In genomic region chr1:159924025-159924790, GRCh38 we compare ENCODE assay signal across 8 cellular contexts. TPM values are rescaled to one million over a fixed set of nuclear protein-coding genes. Genes with fewer than 3 reads are reported as not detected.
A peak's percentile ranks its signal among the peaks of the same experiment; 100 is the strongest.
DNase-seq lines count a peak whose midpoint lies in the region; ATAC-seq and TF ChIP-seq lines count a peak whose summit lies in the region.

No MANE protein-coding gene starts in this region.

- no CpG with 5 or more reads among the region's 31 CpGs for WGBS in iPS DF 6.9 (ENCODE audit: insufficient coverage, insufficient read length)

- TF ChIP-seq CTCF in DND-41 (IDR thresholded peaks at IDR 0.05; ENCODE audit: borderline replicate concordance, extremely low read depth, low read length, poor library complexity, severe bottlenecking): no peak

- peaks cover 17% of the 10 kb centered on the region for H3K36me3 ChIP-seq in DND-41 (ENCODE audit: insufficient read depth, low read length)
- no peaks in the 10 kb centered on the region; the same call in 1 of the 2 replicates for H3K36me3 ChIP-seq in iPS DF 6.9 (ENCODE audit: control insufficient read depth, insufficient read depth, low read length)
- peaks cover 22% of the 10 kb centered on the region for H3K36me3 ChIP-seq in skeletal muscle satellite cell (ENCODE audit: insufficient read depth, low read length)

- H3K4me1 ChIP-seq in DND-41 (ENCODE audit: insufficient read depth, low read length) (peaks cover 51% of the 10 kb centered on the region), iPS DF 6.9 (ENCODE audit: control insufficient read depth, insufficient read depth, low read length) (peaks cover 14% of the 10 kb centered on the region), skeletal muscle satellite cell (ENCODE audit: control insufficient read depth, insufficient read depth, low read length) (peaks cover 49% of the 10 kb centered on the region)

- H3K4me2 ChIP-seq in DND-41 (ENCODE audit: insufficient read depth, low read length) (peak overlapping the region; percentile 88), skeletal muscle satellite cell (ENCODE audit: low read length) (peak overlapping the region; percentile 95)

- H3K4me3 ChIP-seq in DND-41 (ENCODE audit: low read depth in 1 of 2, low read length in 2 of 2) (peak overlapping the region; percentile 28 to 77), iPS DF 6.9 (ENCODE audit: low read length) (peak overlapping the region; percentile 66; the same call in 1 of the 2 replicates), skeletal muscle satellite cell (ENCODE audit: low read length) (peak overlapping the region; percentile 91)

- H3K27me3 Mint-ChIP-seq in T-helper 2 cell treated with Interferon-gamma antibody and Interleukin-4, amounts not matched to agents 5 μg/mL and 100 μg/mL, for 36 hours (ENCODE audit: low read depth): no peaks in the 10 kb centered on the region

- H3K9me3 ChIP-seq in DND-41 (ENCODE audit: insufficient read depth, low read length, severe bottlenecking) (no peaks in the 10 kb centered on the region), iPS DF 6.9 (ENCODE audit: control insufficient read depth, insufficient read depth, low read length) (no peaks in the 10 kb centered on the region), skeletal muscle satellite cell (replicated peaks; ENCODE audit: low read length) (no peaks in the 10 kb centered on the region)

- peaks cover 46% of the 10 kb centered on the region for H3K4me1 Mint-ChIP-seq in T-helper 2 cell treated with Interferon-gamma antibody and Interleukin-4, amounts not matched to agents 5 μg/mL and 100 μg/mL, for 36 hours (ENCODE audit: low read depth)

- H3K27me3 ChIP-seq in DND-41 (ENCODE audit: insufficient read depth, low read length, poor library complexity): no peaks in the 10 kb centered on the region
- H3K27me3 ChIP-seq in iPS DF 6.9 (ENCODE audit: control insufficient read depth, insufficient read depth, low read length): no peaks in the 10 kb centered on the region
- H3K27me3 ChIP-seq in skeletal muscle satellite cell (ENCODE audit: control insufficient read depth, insufficient read depth, low read length): no peaks in the 10 kb centered on the region

- peak overlapping the region; percentile 99 for H3K27ac Mint-ChIP-seq in T-helper 2 cell treated with Interferon-gamma antibody and Interleukin-4, amounts not matched to agents 5 μg/mL and 100 μg/mL, for 36 hours

- peaks cover 51% of the 10 kb centered on the region for H4K20me1 ChIP-seq in DND-41 (ENCODE audit: insufficient read depth, low read length)

- H3K9me3 Mint-ChIP-seq in T-helper 2 cell treated with Interferon-gamma antibody and Interleukin-4, amounts not matched to agents 5 μg/mL and 100 μg/mL, for 36 hours: no peaks in the 10 kb centered on the region

- H3K27ac ChIP-seq in DND-41 (ENCODE audit: low read length) (peak overlapping the region; percentile 68), iPS DF 6.9 (ENCODE audit: low read length) (no peak overlapping the region)

- H3K9ac ChIP-seq in DND-41 (ENCODE audit: low read depth, low read length) (peak overlapping the region; percentile 74), skeletal muscle satellite cell (ENCODE audit: low read depth, low read length) (peak overlapping the region; percentile 100)

- peak overlapping the region; percentile 76 for H2AFZ ChIP-seq in DND-41 (ENCODE audit: low read depth, low read length)

- ATAC-seq in DND-41 (ENCODE audit: insufficient read depth, low read depth) (peak; percentile 40), HG03378 (IDR thresholded peaks at IDR 0.05; ENCODE audit: unreplicated experiment) (no peak)

- DNase-seq in DND-41: peak; percentile 51
- DNase-seq in HPDE6-E6E7 (ENCODE audit: extremely low spot score): peak; percentile 91
- peak; percentile 78 for DNase-seq in T-helper 2 cell treated with Interferon-gamma antibody and Interleukin-4, amounts not matched to agents 5 μg/mL and 100 μg/mL, for 36 hours (ENCODE audit: low spot score)
- peak; percentile 98 for DNase-seq in astrocyte of the hippocampus (ENCODE audit: low read depth, low spot score)
- DNase-seq in iPS DF 6.9 (ENCODE audit: low read depth, low spot score): no peak
- DNase-seq in GDM1 (lab: John Stamatoyannopoulos, UW): no peak

- peaks cover 42% of the 10 kb centered on the region for H3K36me3 Mint-ChIP-seq in T-helper 2 cell treated with Interferon-gamma antibody and Interleukin-4, amounts not matched to agents 5 μg/mL and 100 μg/mL, for 36 hours (ENCODE audit: low read depth)

- H3K4me3 Mint-ChIP-seq in T-helper 2 cell treated with Interferon-gamma antibody and Interleukin-4, amounts not matched to agents 5 μg/mL and 100 μg/mL, for 36 hours: peak overlapping the region; percentile 98

- H3K79me2 ChIP-seq in DND-41 (ENCODE audit: insufficient read depth, low read length): peaks cover 46% of the 10 kb centered on the region

RNA-seq across cellular contexts. Expression of gene TAGLN2, which starts 1.1 kb away (rescaled TPM):
- 259 and 441 TPM in 2 replicates for total RNA-seq in skeletal muscle satellite cell (2012; rRNA removed)

RNA-seq across cellular contexts. Expression of gene IGSF9, which starts 21.2 kb away (rescaled TPM):
- total RNA-seq in skeletal muscle satellite cell (2012; rRNA removed): not detected in 2 replicates

RNA-seq across cellular contexts. Expression of gene CFAP45, which starts 24.2 kb away (rescaled TPM):
- 0.22 and 0.51 TPM in 2 replicates for total RNA-seq in skeletal muscle satellite cell (2012; rRNA removed)

RNA-seq across cellular contexts. Expression of gene SLAMF9, which starts 29.8 kb away (rescaled TPM):
- total RNA-seq in skeletal muscle satellite cell (2012; rRNA removed): not detected in 2 replicates

Comparison
In these comparisons a context has a peak if more than half of its experiments do, and no peak if none do; other contexts are left out.
1. DNase-seq: peak in DND-41 (single experiment), HPDE6-E6E7 (single experiment), T-helper 2 cell treated with Interferon-gamma antibody and Interleukin-4, amounts not matched to agents 5 μg/mL and 100 μg/mL, for 36 hours (single experiment) and astrocyte of the hippocampus (single experiment); none in iPS DF 6.9 (single experiment) and GDM1 (single experiment).
2. Peak in every context shown above with its lines, with median percentiles within 50 percentile points of each other: H3K4me3 ChIP-seq.